ENCODE assay signal across 8 cellular contexts in the genomic region with DNA sequence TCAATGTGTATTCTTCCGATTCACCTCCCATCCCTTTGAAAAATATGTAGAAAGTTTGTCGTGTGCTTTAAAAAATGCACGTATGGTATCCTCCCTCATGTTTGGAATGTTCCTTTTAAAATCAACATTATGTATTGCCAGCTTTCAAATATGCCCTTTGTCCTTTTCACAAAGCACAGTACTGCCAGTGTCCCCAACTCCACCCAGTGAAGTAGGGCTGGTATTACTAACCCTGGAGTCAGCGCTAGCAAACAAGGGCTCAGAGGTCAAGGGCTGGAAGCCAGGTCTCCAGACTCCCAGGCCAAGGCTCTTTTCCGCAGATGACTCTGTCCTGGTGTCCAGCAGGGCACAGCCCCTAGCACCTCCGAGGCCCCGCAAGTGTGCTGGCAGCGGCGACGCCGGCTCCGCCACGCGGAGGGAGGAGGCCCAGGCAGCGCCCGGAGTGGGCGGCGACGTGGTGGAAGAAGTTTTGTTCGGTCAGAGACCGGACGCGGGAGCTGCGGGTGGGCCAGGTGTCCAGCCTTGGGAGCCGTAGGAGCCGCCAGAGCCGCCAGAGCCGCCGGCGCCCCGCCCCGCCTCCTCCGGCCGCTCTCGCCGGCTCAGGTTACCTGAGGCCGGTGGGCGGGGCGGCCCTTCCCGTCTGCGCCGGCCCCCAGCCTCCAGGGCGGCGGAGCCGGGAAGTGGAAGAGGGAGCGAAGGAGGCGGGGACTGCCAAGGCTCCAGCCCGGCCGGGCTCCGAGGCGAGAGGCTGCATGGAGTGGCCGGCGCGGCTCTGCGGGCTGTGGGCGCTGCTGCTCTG. TPM values are rescaled to one million over a fixed set of nuclear protein-coding genes. Genes with fewer than 3 reads are reported as not detected.
DNase-seq lines count a peak whose midpoint lies in the region; ATAC-seq, FAIRE-seq and TF ChIP-seq lines count a peak whose summit lies in the region.

A gene (plus strand): TSS at position 720 of the 799 bp plus-strand sequence. CDS start 33 bp downstream, at position 753.

- FAIRE-seq in A549 (lab: Jason Lieb, UNC), result peak; percentile 99

- H3K36me3 Mint-ChIP-seq in activated naive CD4-positive, alpha-beta T cell treated with anti-CD3 and anti-CD28 coated beads, Interleukin-2, amount 10 ng/mL, durations not matched to agents 7 days and 5 days, result no peaks in the 10 kb centered on the region
- no peaks in the 10 kb centered on the region for H3K36me3 Mint-ChIP-seq in nephron progenitor cell (ENCODE audit: low read depth)

- H3K27me3 Mint-ChIP-seq in activated naive CD4-positive, alpha-beta T cell treated with anti-CD3 and anti-CD28 coated beads, Interleukin-2, amount 10 ng/mL, durations not matched to agents 7 days and 5 days, result peaks cover 53% of the 10 kb centered on the region
- H3K27me3 Mint-ChIP-seq in nephron progenitor cell (ENCODE audit: low read depth, poor library complexity), result peaks cover 4% of the 10 kb centered on the region

- H3K9me3 Mint-ChIP-seq in activated naive CD4-positive, alpha-beta T cell treated with anti-CD3 and anti-CD28 coated beads, Interleukin-2, amount 10 ng/mL, durations not matched to agents 7 days and 5 days, result no peaks in the 10 kb centered on the region
- H3K9me3 Mint-ChIP-seq in nephron progenitor cell, result peaks cover 58% of the 10 kb centered on the region

- in situ Hi-C loops in GM13977 (cut with MboI; ENCODE audit: low pct_unique_long_range_greater_than_20kb, low sequenced_read_pairs, unreplicated experiment), result no loop called here

- H3K27ac Mint-ChIP-seq in activated naive CD4-positive, alpha-beta T cell treated with anti-CD3 and anti-CD28 coated beads, Interleukin-2, amount 10 ng/mL, durations not matched to agents 7 days and 5 days, result no peak within 1 kb of the TSS
- peak within 1 kb of the TSS; percentile 94 for H3K27ac Mint-ChIP-seq in nephron progenitor cell

- H3K4me1 Mint-ChIP-seq in activated naive CD4-positive, alpha-beta T cell treated with anti-CD3 and anti-CD28 coated beads, Interleukin-2, amount 10 ng/mL, durations not matched to agents 7 days and 5 days, result peaks cover 4% of the 10 kb centered on the region
- peaks cover 75% of the 10 kb centered on the region for H3K4me1 Mint-ChIP-seq in nephron progenitor cell

- TF ChIP-seq CTCF in A549 (IDR thresholded peaks at IDR 0.05) (no peak), GM13977 (IDR thresholded peaks at IDR 0.05; ENCODE audit: extremely low read depth, insufficient read depth, missing control alignments) (no peak), foreskin fibroblast (IDR thresholded peaks at IDR 0.05; ENCODE audit: low read depth, low read length) (no peak), nephron progenitor cell (IDR thresholded peaks at IDR 0.05) (no peak)

- H3K9me3 ChIP-seq in A549, result no peaks in the 10 kb centered on the region

- TF ChIP-seq EP300 in A549 (IDR thresholded peaks at IDR 0.05), result no peak

- H3K27ac ChIP-seq in A549, result peak within 1 kb of the TSS; percentile 98 to 100

- TF ChIP-seq POLR2A in A549 (IDR thresholded peaks at IDR 0.05; ENCODE audit: low read length), result peak; percentile 65

- ATAC-seq in A549 (peak; percentile 91 to 92), HG03354 (IDR thresholded peaks at IDR 0.05; ENCODE audit: poor library complexity, severe bottlenecking, unreplicated experiment) (peak; percentile 51), GM21576 (IDR thresholded peaks at IDR 0.05; ENCODE audit: unreplicated experiment) (no peak)

- CTCF ChIA-PET in A549 (lab: Yijun Ruan, JAX), result interaction anchor here (0.8 to 3.8 kb wide), 4 partner anchors 9 to 126 kb away, joined by 3 to 20 read pairs (median 5); no protein-coding TSS in a partner anchor
- CTCF ChIA-PET in activated naive CD4-positive, alpha-beta T cell treated with anti-CD3 and anti-CD28 coated beads, Interleukin-2, amount 10 ng/mL, durations not matched to agents 7 days and 5 days (lab: Charles Lee), result no interaction called here

- no peak for TF ChIP-seq RAD21 in A549 (conservative IDR thresholded peaks at IDR 0.05 in 1 of 2, IDR thresholded peaks at IDR 0.05 in 1 of 2)

- H3K4me1 ChIP-seq in A549, result peaks cover 49% of the 10 kb centered on the region

- peak within 1 kb of the TSS; percentile 89 for H3K4me2 ChIP-seq in A549

- WGBS in A549 (ENCODE audit: missing lambda C conversion rate), result 0% methylated on average over 4 of the region's 56 CpGs

- DNase-seq in A549 (ENCODE audit: low read depth in 1 of 2, low spot score in 1 of 2) (peak; percentile 74 to 89), GM13977 (ENCODE audit: low spot score) (peak; percentile 59), NCI-H526 treated with DMSO at 0.1 percent for 48 hours (lab: John Stamatoyannopoulos, UW) (peak; percentile 73), foreskin fibroblast (peak; percentile 79 to 92), nephron progenitor cell (peak; percentile 83)
- DNase-seq in activated naive CD4-positive, alpha-beta T cell treated with anti-CD3 and anti-CD28 coated beads, Interleukin-2, amount 10 ng/mL, durations not matched to agents 7 days and 5 days, result peak; percentile 23

- H3K4me3 ChIP-seq in A549 (peak within 1 kb of the TSS; percentile 94), foreskin fibroblast (ENCODE audit: low read depth in 1 of 2, low read length in 2 of 2) (peak within 1 kb of the TSS; percentile 64 to 66)

- peak within 1 kb of the TSS; percentile 28 for H3K4me3 Mint-ChIP-seq in activated naive CD4-positive, alpha-beta T cell treated with anti-CD3 and anti-CD28 coated beads, Interleukin-2, amount 10 ng/mL, durations not matched to agents 7 days and 5 days
- peak within 1 kb of the TSS; percentile 87 for H3K4me3 Mint-ChIP-seq in nephron progenitor cell

- POLR2A ChIA-PET in A549 (lab: Yijun Ruan, JAX), result interaction anchor here (0.5 to 1.6 kb wide), 3 partner anchors 16 to 83 kb away, joined by 3 to 5 read pairs (median 5); no protein-coding TSS in a partner anchor

TF ChIP-seq in A549, 52 proteins besides CTCF, POLR2A, EP300 and RAD21:
- TF ChIP-seq, protein P1, sequence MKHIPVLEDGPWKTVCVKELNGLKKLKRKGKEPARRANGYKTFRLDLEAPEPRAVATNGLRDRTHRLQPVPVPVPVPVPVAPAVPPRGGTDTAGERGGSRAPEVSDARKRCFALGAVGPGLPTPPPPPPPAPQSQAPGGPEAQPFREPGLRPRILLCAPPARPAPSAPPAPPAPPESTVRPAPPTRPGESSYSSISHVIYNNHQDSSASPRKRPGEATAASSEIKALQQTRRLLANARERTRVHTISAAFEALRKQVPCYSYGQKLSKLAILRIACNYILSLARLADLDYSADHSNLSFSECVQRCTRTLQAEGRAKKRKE (CRISPR knock-in tag; IDR thresholded peaks at IDR 0.05; ENCODE audit: low read depth), result 0 out of 2 replicates have a peak, but pooled peaks have one; percentile 19
- TF ChIP-seq, protein P2, sequence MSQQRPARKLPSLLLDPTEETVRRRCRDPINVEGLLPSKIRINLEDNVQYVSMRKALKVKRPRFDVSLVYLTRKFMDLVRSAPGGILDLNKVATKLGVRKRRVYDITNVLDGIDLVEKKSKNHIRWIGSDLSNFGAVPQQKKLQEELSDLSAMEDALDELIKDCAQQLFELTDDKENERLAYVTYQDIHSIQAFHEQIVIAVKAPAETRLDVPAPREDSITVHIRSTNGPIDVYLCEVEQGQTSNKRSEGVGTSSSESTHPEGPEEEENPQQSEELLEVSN (IDR thresholded peaks at IDR 0.05; ENCODE audit: borderline replicate concordance, low read depth), result 0 out of 2 replicates have a peak, but pooled peaks have one; percentile 45
- no peak for TF ChIP-seq CHD2 (IDR thresholded peaks at IDR 0.05; ENCODE audit: low read length, partially characterized antibody)
- TF ChIP-seq FOXS1 (CRISPR knock-in tag; IDR thresholded peaks at IDR 0.05), result no peak
- TF ChIP-seq HOXB5 (CRISPR knock-in tag; IDR thresholded peaks at IDR 0.05), result no peak
- TF ChIP-seq MYC (IDR thresholded peaks at IDR 0.05; ENCODE audit: borderline replicate concordance, low read length), result peak; percentile 19; the same call in 1 of the 2 replicates
- TF ChIP-seq FOSL2 (IDR thresholded peaks at IDR 0.05), result no peak
- TF ChIP-seq FOSL2 (CRISPR knock-in tag; IDR thresholded peaks at IDR 0.05), result peak; percentile 16; the same call in 1 of the 2 replicates
- TF ChIP-seq, protein P3, sequence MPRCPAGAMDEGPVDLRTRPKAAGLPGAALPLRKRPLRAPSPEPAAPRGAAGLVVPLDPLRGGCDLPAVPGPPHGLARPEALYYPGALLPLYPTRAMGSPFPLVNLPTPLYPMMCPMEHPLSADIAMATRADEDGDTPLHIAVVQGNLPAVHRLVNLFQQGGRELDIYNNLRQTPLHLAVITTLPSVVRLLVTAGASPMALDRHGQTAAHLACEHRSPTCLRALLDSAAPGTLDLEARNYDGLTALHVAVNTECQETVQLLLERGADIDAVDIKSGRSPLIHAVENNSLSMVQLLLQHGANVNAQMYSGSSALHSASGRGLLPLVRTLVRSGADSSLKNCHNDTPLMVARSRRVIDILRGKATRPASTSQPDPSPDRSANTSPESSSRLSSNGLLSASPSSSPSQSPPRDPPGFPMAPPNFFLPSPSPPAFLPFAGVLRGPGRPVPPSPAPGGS (IDR thresholded peaks at IDR 0.05), result peak; percentile 72; the same call in 2 of the 3 replicates
- no peak for TF ChIP-seq CEBPB (IDR thresholded peaks at IDR 0.05)
- TF ChIP-seq, protein P4, sequence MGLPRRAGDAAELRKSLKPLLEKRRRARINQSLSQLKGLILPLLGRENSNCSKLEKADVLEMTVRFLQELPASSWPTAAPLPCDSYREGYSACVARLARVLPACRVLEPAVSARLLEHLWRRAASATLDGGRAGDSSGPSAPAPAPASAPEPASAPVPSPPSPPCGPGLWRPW (IDR thresholded peaks at IDR 0.05), result no peak
- TF ChIP-seq HDAC2 (IDR thresholded peaks at IDR 0.05), result no peak
- peak; percentile 48 to 77 for TF ChIP-seq JUN (IDR thresholded peaks at IDR 0.05)
- TF ChIP-seq, protein P5, sequence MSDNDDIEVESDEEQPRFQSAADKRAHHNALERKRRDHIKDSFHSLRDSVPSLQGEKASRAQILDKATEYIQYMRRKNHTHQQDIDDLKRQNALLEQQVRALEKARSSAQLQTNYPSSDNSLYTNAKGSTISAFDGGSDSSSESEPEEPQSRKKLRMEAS (IDR thresholded peaks at IDR 0.05), result peak; percentile 85
- peak; percentile 16; the same call in 1 of the 2 replicates for TF ChIP-seq PHF8 (IDR thresholded peaks at IDR 0.05; ENCODE audit: borderline replicate concordance, low read depth)
- no peak for TF ChIP-seq KDM1A (IDR thresholded peaks at IDR 0.05; ENCODE audit: low read depth)
- no peak for TF ChIP-seq CBX2 (IDR thresholded peaks at IDR 0.05; ENCODE audit: borderline replicate concordance, low read depth)

RNA-seq across cellular contexts. Expression of the gene that starts here (rescaled TPM):
- polyA plus RNA-seq in A549 (2011; rRNA removed), result 82.4 and 86.8 TPM in 2 replicates
- 17.8 and 21.4 TPM in 2 replicates for polyA plus RNA-seq in A549 (2012; cell fraction: cytosol; rRNA removed)
- 7.5 and 10.0 TPM in 2 replicates for polyA plus RNA-seq in A549 (2012; cell fraction: nucleus; rRNA removed)
- polyA plus RNA-seq in A549 (2017; fragmentation: RNase III; extraction: RNeasy Plus Mini Kit Qiagen cat#74134 plus additional on column Dnase treatment), result 47.3 to 54.5 TPM (median 51.1 TPM) in 3 replicates
- polyA minus RNA-seq in A549 (2011; rRNA and poly(A)+ RNA removed), result 26.0 and 29.9 TPM in 2 replicates

Comparison
In these comparisons a context has a peak if more than half of its experiments do, and no peak if none do; other contexts are left out.
1. DNase-seq: peak in every context shown above with its lines; median percentile 86 in foreskin fibroblast; 83 in nephron progenitor cell; 82 in A549; 73 in NCI-H526 treated with DMSO at 0.1 percent for 48 hours; 59 in GM13977; 23 in activated naive CD4-positive, alpha-beta T cell treated with anti-CD3 and anti-CD28 coated beads, Interleukin-2, amount 10 ng/mL, durations not matched to agents 7 days and 5 days.